8 cellular contexts compared by ENCODE assay signal in the genomic region with DNA sequence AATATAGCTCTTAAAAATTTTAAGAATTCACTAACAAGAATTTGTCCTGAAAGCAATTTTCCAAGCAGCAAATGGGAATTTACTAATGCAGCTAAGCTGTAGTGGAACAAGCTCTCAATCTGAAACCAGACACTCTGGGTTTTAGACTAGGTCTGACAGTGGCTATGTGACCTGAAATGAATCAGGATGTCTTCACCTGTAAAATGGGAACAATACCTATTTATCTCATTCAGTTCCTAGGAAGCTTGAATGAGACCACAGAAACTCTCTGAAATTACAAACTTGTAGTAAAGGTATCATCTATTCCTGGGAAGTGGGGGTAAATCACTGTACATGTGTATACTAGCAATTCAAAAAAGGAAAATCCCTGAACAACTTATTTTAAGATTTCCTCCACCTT. TPM values are rescaled to one million over a fixed set of nuclear protein-coding genes. Genes with fewer than 3 reads are reported as not detected.
DNase-seq lines count a peak whose midpoint lies in the region; ATAC-seq, FAIRE-seq and TF ChIP-seq lines count a peak whose summit lies in the region.

No MANE protein-coding gene starts in this region.

- peaks cover under 1% of the 10 kb centered on the region for H4K20me1 ChIP-seq in keratinocyte (ENCODE audit: control insufficient read depth, extremely low read depth, insufficient read depth, low read length)

- no peak for TF ChIP-seq EP300 in suprapubic skin (IDR thresholded peaks at IDR 0.05)

- dilution Hi-C loops in keratinocyte (cut with MboI; ENCODE audit: extremely low pct_ligation_motif_present, low sequenced_read_pairs), result no loop called here

- POLR2A ChIA-PET in activated CD4-positive, alpha-beta T cell treated with anti-CD3 and anti-CD28 coated beads for 36 hours (lab: Charles Lee), result interaction anchor here (0.7 to 1.0 kb wide), 8 partner anchors 8 to 1667 kb away, joined by 3 to 7 read pairs (median 3); no protein-coding TSS in a partner anchor

- no peaks in the 10 kb centered on the region for H3K9me1 ChIP-seq in keratinocyte (ENCODE audit: control insufficient read depth, extremely low read depth, insufficient read depth, low read length)

- peak overlapping the region; percentile 97 for H3K9ac ChIP-seq in keratinocyte (ENCODE audit: control insufficient read depth, extremely low read depth, insufficient read depth, low read length)

- H3K9me3 ChIP-seq in keratinocyte (ENCODE audit: control insufficient read depth, low read depth, low read length) (no peaks in the 10 kb centered on the region), suprapubic skin (no peaks in the 10 kb centered on the region)

- H3K4me3 Mint-ChIP-seq in activated CD4-positive, alpha-beta T cell treated with anti-CD3 and anti-CD28 coated beads for 36 hours, result peak overlapping the region; percentile 92

- FAIRE-seq in keratinocyte (lab: Jason Lieb, UNC), result no peak

- peaks cover 63% of the 10 kb centered on the region for H3K79me2 ChIP-seq in keratinocyte (ENCODE audit: control insufficient read depth, insufficient read depth, low read length)

- ATAC-seq in activated CD4-positive, alpha-beta T cell treated with anti-CD3 and anti-CD28 coated beads for 36 hours, result peak; percentile 10
- peak in 1 of 2 donors; percentile 16 for ATAC-seq in activated naive CD4-positive, alpha-beta T cell treated with anti-CD3 and anti-CD28 coated beads, Interleukin-2, amount 50 U/mL, for 72 hours

- H3K36me3 Mint-ChIP-seq in activated CD4-positive, alpha-beta T cell treated with anti-CD3 and anti-CD28 coated beads for 36 hours (ENCODE audit: low read depth), result peaks cover 40% of the 10 kb centered on the region
- peaks cover 33 to 47% of the 10 kb centered on the region in 2 donors for H3K36me3 Mint-ChIP-seq in activated naive CD4-positive, alpha-beta T cell treated with anti-CD3 and anti-CD28 coated beads, Interleukin-2, amount 50 U/mL, for 72 hours

- H3K4me3 ChIP-seq in keratinocyte (ENCODE audit: control insufficient read depth in 2 of 3, extremely low read depth in 1 of 3, insufficient read depth in 2 of 3, low read depth in 1 of 3, low read length in 3 of 3) (peak overlapping the region; percentile 75 to 92 (median 81)), suprapubic skin (peak overlapping the region; percentile 89)

- peaks cover 11 to 16% of the 10 kb centered on the region in 2 experiments for H3K36me3 ChIP-seq in keratinocyte (ENCODE audit: control insufficient read depth in 2 of 2, extremely low read depth in 1 of 2, insufficient read depth in 2 of 2, low read length in 2 of 2)
- H3K36me3 ChIP-seq in suprapubic skin, result peaks cover 30% of the 10 kb centered on the region

- H2AFZ ChIP-seq in keratinocyte (ENCODE audit: control insufficient read depth, low read length), result peak overlapping the region; percentile 94

- H3K27me3 Mint-ChIP-seq in activated CD4-positive, alpha-beta T cell treated with anti-CD3 and anti-CD28 coated beads for 36 hours, result no peaks in the 10 kb centered on the region

- TF ChIP-seq CTCF in keratinocyte (optimal IDR thresholded peaks at IDR 0.05 in 1 of 3, IDR thresholded peaks at IDR 0.05 in 1 of 3, conservative IDR thresholded peaks at IDR 0.05 in 1 of 3; ENCODE audit: extremely low read depth in 1 of 3, insufficient read depth in 2 of 3, low read length in 3 of 3) (no peak), suprapubic skin (IDR thresholded peaks at IDR 0.05) (no peak)

- H3K27me3 ChIP-seq in keratinocyte (ENCODE audit: control insufficient read depth, extremely low read depth, insufficient read depth, low read length) (no peaks in the 10 kb centered on the region), suprapubic skin (no peaks in the 10 kb centered on the region)

- peaks cover 57% of the 10 kb centered on the region for H3K4me1 Mint-ChIP-seq in activated CD4-positive, alpha-beta T cell treated with anti-CD3 and anti-CD28 coated beads for 36 hours

- no peak for TF ChIP-seq POLR2A in suprapubic skin (IDR thresholded peaks at IDR 0.05)

- H3K4me1 ChIP-seq in keratinocyte (ENCODE audit: control insufficient read depth, extremely low read depth, insufficient read depth, low read length) (peaks cover 8% of the 10 kb centered on the region), suprapubic skin (peaks cover 30% of the 10 kb centered on the region)

- peak overlapping the region; percentile 94 for H3K27ac ChIP-seq in keratinocyte (ENCODE audit: control insufficient read depth, insufficient read depth, low read length)
- peak overlapping the region; percentile 87 for H3K27ac ChIP-seq in suprapubic skin

- intact Hi-C loops in activated CD4-positive, alpha-beta T cell treated with anti-CD3 and anti-CD28 coated beads for 36 hours (cut with DNase I, micrococcal nuclease), result loop anchor here (2.0 to 10.0 kb wide), 4 partner anchors 61 to 1671 kb away; a partner anchor contains a TSS

- CTCF ChIA-PET in activated CD4-positive, alpha-beta T cell treated with anti-CD3 and anti-CD28 coated beads for 36 hours (lab: Charles Lee), result interaction anchor here (1.0 to 1.8 kb wide), 3 partner anchors 29 to 43 kb away, joined by 3 to 6 read pairs (median 3); no protein-coding TSS in a partner anchor

- no peak for DNase-seq in activated CD4-positive, alpha-beta T cell treated with anti-CD3 and anti-CD28 coated beads for 36 hours
- no peak for DNase-seq in activated CD4-positive, alpha-beta T cell treated with anti-CD3 and anti-CD28 coated beads, Interleukin-2, amount 50 U/mL, for 4 hours
- DNase-seq in activated naive CD4-positive, alpha-beta T cell treated with anti-CD3 and anti-CD28 coated beads, Interleukin-2, amount 50 U/mL, for 72 hours (ENCODE audit: low spot score in 2 of 2), result no peak
- no peak for DNase-seq in keratinocyte (ENCODE audit: low read depth, low spot score)
- no peak for DNase-seq in suprapubic skin (ENCODE audit: low spot score in 2 of 2)
- no peak for DNase-seq in stimulated activated naive CD4-positive, alpha-beta T cell (lab: John Stamatoyannopoulos, UW)
- no peak for DNase-seq in NCI-H2029 (lab: John Stamatoyannopoulos, UW)
- no peak for DNase-seq in cerebellar nuclear complex (lab: John Stamatoyannopoulos, UW)

- H3K4me2 ChIP-seq in keratinocyte (ENCODE audit: control insufficient read depth, extremely low read depth, insufficient read depth, low read depth, low read length), result peak overlapping the region; percentile 93

- H3K27ac Mint-ChIP-seq in activated CD4-positive, alpha-beta T cell treated with anti-CD3 and anti-CD28 coated beads for 36 hours, result peak overlapping the region; percentile 99
- H3K27ac Mint-ChIP-seq in activated naive CD4-positive, alpha-beta T cell treated with anti-CD3 and anti-CD28 coated beads, Interleukin-2, amount 50 U/mL, for 72 hours, result peak overlapping the region; percentile 70 to 97

- no peaks in the 10 kb centered on the region for H3K9me3 Mint-ChIP-seq in activated CD4-positive, alpha-beta T cell treated with anti-CD3 and anti-CD28 coated beads for 36 hours (ENCODE audit: low read depth)
- H3K9me3 Mint-ChIP-seq in activated naive CD4-positive, alpha-beta T cell treated with anti-CD3 and anti-CD28 coated beads, Interleukin-2, amount 50 U/mL, for 72 hours, result no peaks in the 10 kb centered on the region

RNA-seq across cellular contexts. Expression of a gene that starts 1.2 kb away (rescaled TPM):
- 10 to 100 TPM; 50.0 to 56.2 TPM for total RNA-seq in activated CD4-positive, alpha-beta T cell treated with anti-CD3 and anti-CD28 coated beads for 36 hours
- 10 to 100 TPM; 37.6 to 39.4 TPM for total RNA-seq in activated naive CD4-positive, alpha-beta T cell treated with anti-CD3 and anti-CD28 coated beads, Interleukin-2, amount 50 U/mL, for 72 hours
- 14.2 to 25.8 TPM (median 17.6 TPM) in 3 replicates for polyA plus RNA-seq in keratinocyte
- 64.3 TPM for polyA plus RNA-seq in keratinocyte (2011; ENCODE audit: low read depth)
- 12.4 and 18.3 TPM in 2 replicates for polyA plus RNA-seq in keratinocyte (2011; cell fraction: cytosol; rRNA removed)
- 27.8 and 45.5 TPM in 2 replicates for polyA plus RNA-seq in keratinocyte (2011; cell fraction: nucleus; rRNA removed)
- 19.5 and 23.3 TPM in 2 replicates for polyA plus RNA-seq in keratinocyte (2012; ENCODE audit: low replicate concordance)
- polyA minus RNA-seq in keratinocyte, result 2.1 to 12.1 TPM (median 3.5 TPM) in 3 replicates
- polyA minus RNA-seq in keratinocyte (2011; cell fraction: cytosol; rRNA and poly(A)+ RNA removed), result 10.6 TPM
- polyA minus RNA-seq in keratinocyte (2011; cell fraction: nucleus; rRNA and poly(A)+ RNA removed), result 7.7 and 8.7 TPM in 2 replicates
- 10 to 100 TPM; 10.2 to 45.0 (median 17.8) TPM for total RNA-seq in suprapubic skin

RNA-seq across cellular contexts. Expression of a gene that starts 4.1 kb away (rescaled TPM):
- total RNA-seq in activated CD4-positive, alpha-beta T cell treated with anti-CD3 and anti-CD28 coated beads for 36 hours, result 100 to 1,000 TPM; 145 to 161 TPM
- 100 to 1,000 TPM; 121 to 138 TPM for total RNA-seq in activated naive CD4-positive, alpha-beta T cell treated with anti-CD3 and anti-CD28 coated beads, Interleukin-2, amount 50 U/mL, for 72 hours
- polyA plus RNA-seq in keratinocyte, result 144 to 240 TPM (median 215 TPM) in 3 replicates
- polyA plus RNA-seq in keratinocyte (2011; ENCODE audit: low read depth), result 138 TPM
- 189 and 241 TPM in 2 replicates for polyA plus RNA-seq in keratinocyte (2011; cell fraction: cytosol; rRNA removed)
- 170 and 242 TPM in 2 replicates for polyA plus RNA-seq in keratinocyte (2011; cell fraction: nucleus; rRNA removed)
- polyA plus RNA-seq in keratinocyte (2012; ENCODE audit: low replicate concordance), result 131 and 170 TPM in 2 replicates
- 20.9 to 142 TPM (median 73.2 TPM) in 3 replicates for polyA minus RNA-seq in keratinocyte
- polyA minus RNA-seq in keratinocyte (2011; cell fraction: cytosol; rRNA and poly(A)+ RNA removed), result 56.4 TPM
- 34.4 and 60.4 TPM in 2 replicates for polyA minus RNA-seq in keratinocyte (2011; cell fraction: nucleus; rRNA and poly(A)+ RNA removed)
- 100 to 1,000 TPM in 1 of 4 donors, 10 to 100 TPM in 3; 61.5 to 115 (median 94.0) TPM for total RNA-seq in suprapubic skin

RNA-seq across cellular contexts. Expression of a gene that starts 46.1 kb away (rescaled TPM):
- 10 to 100 TPM; 70.7 to 86.9 TPM for total RNA-seq in activated CD4-positive, alpha-beta T cell treated with anti-CD3 and anti-CD28 coated beads for 36 hours
- total RNA-seq in activated naive CD4-positive, alpha-beta T cell treated with anti-CD3 and anti-CD28 coated beads, Interleukin-2, amount 50 U/mL, for 72 hours, result 10 to 100 TPM; 94.8 to 95.5 TPM
- polyA plus RNA-seq in keratinocyte, result 43.6 to 79.2 TPM (median 61.2 TPM) in 3 replicates
- polyA plus RNA-seq in keratinocyte (2011; ENCODE audit: low read depth), result 87.9 TPM
- 31.9 and 63.6 TPM in 2 replicates for polyA plus RNA-seq in keratinocyte (2011; cell fraction: cytosol; rRNA removed)
- 79.9 and 111 TPM in 2 replicates for polyA plus RNA-seq in keratinocyte (2011; cell fraction: nucleus; rRNA removed)
- 46.2 and 48.0 TPM in 2 replicates for polyA plus RNA-seq in keratinocyte (2012; ENCODE audit: low replicate concordance)
- polyA minus RNA-seq in keratinocyte, result 6.6 to 38.3 TPM (median 17.0 TPM) in 3 replicates
- 24.2 TPM for polyA minus RNA-seq in keratinocyte (2011; cell fraction: cytosol; rRNA and poly(A)+ RNA removed)
- 13.6 and 23.0 TPM in 2 replicates for polyA minus RNA-seq in keratinocyte (2011; cell fraction: nucleus; rRNA and poly(A)+ RNA removed)
- total RNA-seq in suprapubic skin, result 10 to 100 TPM; 38.9 to 61.3 (median 45.4) TPM
